In the genomic region with DNA sequence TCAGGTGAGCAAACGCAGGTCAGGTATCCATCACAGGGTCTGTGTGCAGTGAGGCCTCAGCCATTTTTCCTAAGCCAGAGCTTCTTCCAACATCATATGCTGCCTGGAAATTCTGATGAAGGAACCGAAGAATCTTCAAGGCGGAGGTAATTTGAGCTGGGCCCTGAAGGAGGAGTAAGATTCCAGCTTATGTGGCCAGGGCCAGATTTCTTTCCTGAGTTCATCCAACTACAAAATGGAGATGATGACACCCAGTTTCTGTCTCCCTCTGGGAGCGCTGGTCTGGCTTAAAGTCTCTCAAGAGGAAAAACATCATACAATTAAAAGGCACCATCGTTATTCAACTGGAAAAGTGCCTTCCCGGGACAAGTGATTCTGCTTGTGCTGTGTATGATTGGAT, we compare ENCODE assay signal across 11 cellular contexts. TPM values are rescaled to one million over a fixed set of nuclear protein-coding genes. Genes with fewer than 3 reads are reported as not detected.
DNase-seq lines count a peak whose midpoint lies in the region; ATAC-seq and TF ChIP-seq lines count a peak whose summit lies in the region.
"Had no signal": no experiment of that assay in that cellular context is flagged by ENCODE, and none has a peak within 500 bp of the region (broad histone marks: within the 10 kb centered on the region; RNA-seq: fewer than 3 reads in every experiment).

No MANE protein-coding gene starts in this region.

- no peak for DNase-seq in left cardiac atrium
- no peak for DNase-seq in right atrium auricular region (ENCODE audit: low spot score)
- peak; percentile 47 for DNase-seq in astrocyte of the cerebellum (ENCODE audit: low read depth)
- no peak for DNase-seq in left colon
- DNase-seq in midbrain (lab: John Stamatoyannopoulos, UW), result no peak
- DNase-seq in ecto neural progenitor cell (ENCODE audit: low spot score), result no peak
- DNase-seq in NCI-H345 treated with DMSO at 0.1 percent for 48 hours (lab: John Stamatoyannopoulos, UW; ENCODE audit: unreplicated experiment), result no peak
- DNase-seq: CD8-positive, alpha-beta memory T cell; lower lobe of right lung had no signal

- no peak overlapping the region for H3K27ac ChIP-seq in right atrium auricular region
- H3K27ac ChIP-seq: lower lobe of right lung had no signal

- intact Hi-C loops in left cardiac atrium (cut with DNase I), result no loop called here
- intact Hi-C loops in left colon (cut with DNase I, micrococcal nuclease), result loop anchor here in 1 of 2 donors (10.0 kb wide), 1 partner anchor 102 kb away; no protein-coding TSS in a partner anchor

- H3K27me3 ChIP-seq in right atrium auricular region, result no peaks in the 10 kb centered on the region

- H3K9me3 ChIP-seq in right atrium auricular region, result no peaks in the 10 kb centered on the region
- H3K9me3 ChIP-seq: lower lobe of right lung had no signal

- no peaks in the 10 kb centered on the region for H3K36me3 ChIP-seq in right atrium auricular region
- H3K36me3 ChIP-seq: lower lobe of right lung had no signal

- H3K4me3 ChIP-seq in right atrium auricular region (no peak overlapping the region), astrocyte of the cerebellum (ENCODE audit: low read depth, low read length) (no peak overlapping the region)
- H3K4me3 ChIP-seq: lower lobe of right lung had no signal

- TF ChIP-seq CTCF in right atrium auricular region (IDR thresholded peaks at IDR 0.05) (peak in 1 of 2 donors; percentile 45), astrocyte of the cerebellum (IDR thresholded peaks at IDR 0.05; ENCODE audit: low read depth, low read length, missing control alignments) (peak; percentile 56)

- in situ Hi-C loops in astrocyte of the cerebellum (cut with HindIII; ENCODE audit: low sequenced_read_pairs), result loop anchor here (10.0 kb wide), 1 partner anchor 232 kb away; no protein-coding TSS in a partner anchor

- no peaks in the 10 kb centered on the region for H3K4me1 ChIP-seq in right atrium auricular region

- ATAC-seq in left cardiac atrium, result peak; percentile 42 to 67
- ATAC-seq in left colon, result peak; percentile 35
- ATAC-seq in GM21360 (IDR thresholded peaks at IDR 0.05; ENCODE audit: unreplicated experiment), result no peak
- ATAC-seq: lower lobe of right lung had no signal

RNA-seq across cellular contexts. Expression of a gene that starts 6.9 kb away (rescaled TPM):
- total RNA-seq in left cardiac atrium, result 10 to 100 TPM; 24.0 TPM
- total RNA-seq in right atrium auricular region, result 10 to 100 TPM; 13.1 to 17.8 TPM
- 10 to 100 TPM; 35.3 to 37.2 TPM for total RNA-seq in left colon

RNA-seq across cellular contexts. Expression of a gene that starts 20.9 kb away (rescaled TPM):
- total RNA-seq in left cardiac atrium (10 to 100 TPM in 1 of 2 donors, 1 to 10 TPM in 1; 4.2 to 10.7 TPM), right atrium auricular region (1 to 10 TPM; 1.5 to 3.6 TPM), left colon (not detected)
- total RNA-seq: CD8-positive, alpha-beta memory T cell; lower lobe of right lung; T-helper 1 cell treated with Interleukin-12 subunit alpha and Interleukin-12 subunit beta and Interleukin-4 antibody, amounts not matched to agents 30 ng/mL and 1 ng/mL, for 36 hours had no signal
